Comparison of ENCODE assay signal across 23 cellular contexts in the genomic region with DNA sequence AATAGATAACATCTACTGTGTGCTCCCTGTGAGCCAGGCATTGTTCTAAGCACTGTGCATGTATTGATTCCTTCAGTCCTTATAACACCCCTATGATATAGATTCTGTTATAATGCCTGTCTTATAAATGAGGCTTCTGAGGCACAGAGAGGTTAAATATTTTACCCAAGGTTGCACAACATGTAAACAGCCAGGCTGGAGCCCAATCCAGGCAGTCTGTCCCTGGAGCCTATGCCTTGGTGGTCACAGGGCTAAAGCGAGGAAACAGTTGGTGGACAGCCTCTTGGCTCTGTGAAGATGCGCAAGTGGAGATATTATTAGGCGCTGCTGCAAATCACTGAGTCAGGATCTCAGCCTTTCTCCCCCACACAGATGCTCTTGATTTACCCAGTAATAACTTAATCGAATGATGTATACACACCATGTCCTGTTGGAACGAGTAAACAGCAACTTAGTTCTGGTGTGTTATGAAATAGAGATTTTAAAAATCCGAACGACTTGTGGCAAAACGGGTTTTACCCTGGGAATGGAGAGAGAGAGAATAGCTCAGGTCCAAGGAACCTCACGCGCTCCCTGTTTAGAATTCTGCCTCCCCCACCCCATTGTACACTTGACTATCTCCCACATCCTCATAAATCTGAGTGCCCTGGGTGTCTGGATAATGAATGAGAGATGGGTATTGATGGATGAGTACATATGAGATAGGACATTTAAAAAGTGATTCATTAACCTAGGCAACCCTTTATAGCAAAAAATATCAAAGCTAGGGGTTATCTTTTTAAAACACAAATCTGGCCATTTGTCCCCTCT.
"Had no signal": no experiment of that assay in that cellular context is flagged by ENCODE, and none has a peak within 500 bp of the region (broad histone marks: within the 10 kb centered on the region; RNA-seq: fewer than 3 reads in every experiment).

No MANE protein-coding gene starts in this region.

- H3K27me3 Mint-ChIP-seq: activated T-cell treated with anti-CD3 and anti-CD28 coated beads, Interleukin-2, amount 50 U/mL, for 24 hours; brain had no signal

- H3K4me1 Mint-ChIP-seq: activated T-helper 17 cell treated with anti-CD3 and anti-CD28 coated beads, Interleukin-2, amount 50 U/mL, for 72 hours had no signal

- H3K4me2 ChIP-seq: neural progenitor cell had no signal

- ATAC-seq: activated naive CD4-positive, alpha-beta T cell treated with anti-CD3 and anti-CD28 coated beads, Interleukin-2, amount 50 U/mL, for 72 hours; activated T-helper 17 cell treated with anti-CD3 and anti-CD28 coated beads, Interleukin-2, amount 50 U/mL, for 72 hours; heart right ventricle; left lung; naive thymus-derived CD8-positive, alpha-beta T cell; stimulated activated naive CD8-positive, alpha-beta T cell treated with anti-CD3 and anti-CD28 coated beads, Interleukin-15, Interleukin-2, amounts not matched to agents 100 U/mL and 50 U/mL, for 24 hours had no signal

- H3K9me3 Mint-ChIP-seq: activated naive CD4-positive, alpha-beta T cell treated with anti-CD3 and anti-CD28 coated beads, Interleukin-2, amount 50 U/mL, for 72 hours; activated T-cell treated with anti-CD3 and anti-CD28 coated beads, Interleukin-2, amount 50 U/mL, for 24 hours; activated T-helper 17 cell treated with anti-CD3 and anti-CD28 coated beads, Interleukin-2, amount 50 U/mL, for 72 hours; brain; naive thymus-derived CD8-positive, alpha-beta T cell; neural progenitor cell had no signal

- H3K36me3 ChIP-seq: esophagus muscularis mucosa, heart right ventricle, left lung, neural progenitor cell, prostate gland, right atrium auricular region, thyroid gland, WERI-Rb-1 had no signal

- H3K9ac ChIP-seq: neural progenitor cell had no signal

- H3K4me3 Mint-ChIP-seq: activated T-cell treated with anti-CD3 and anti-CD28 coated beads, Interleukin-2, amount 50 U/mL, for 24 hours; activated T-helper 17 cell treated with anti-CD3 and anti-CD28 coated beads, Interleukin-2, amount 50 U/mL, for 72 hours; brain; naive thymus-derived CD8-positive, alpha-beta T cell; neural progenitor cell had no signal

- H3K4me3 ChIP-seq: esophagus muscularis mucosa, heart right ventricle, left lung, lung, neural progenitor cell, prostate gland, right atrium auricular region, thyroid gland had no signal

- H3K27ac Mint-ChIP-seq: activated naive CD4-positive, alpha-beta T cell treated with anti-CD3 and anti-CD28 coated beads, Interleukin-2, amount 50 U/mL, for 72 hours; activated T-cell treated with anti-CD3 and anti-CD28 coated beads, Interleukin-2, amount 50 U/mL, for 24 hours; activated T-helper 17 cell treated with anti-CD3 and anti-CD28 coated beads, Interleukin-2, amount 50 U/mL, for 72 hours; brain; neural progenitor cell had no signal

- DNase-seq: activated CD4-positive, alpha-beta T cell treated with anti-CD3 and anti-CD28 coated beads, Interleukin-2, amount 50 U/mL, for 1 hour; activated CD4-positive, CD25-positive, alpha-beta regulatory T cell treated with anti-CD3 and anti-CD28 coated beads, Interleukin-2, amount 50 U/mL, for 72 hours; activated CD8-positive, alpha-beta memory T cell treated with anti-CD3 and anti-CD28 coated beads, Interleukin-2, amount 50 U/mL, for 4 hours; activated T-cell treated with anti-CD3 and anti-CD28 coated beads, Interleukin-2, amount 50 U/mL, for 24 hours; aorta; effector memory CD4-positive, alpha-beta T cell; heart right ventricle; left lung; naive thymus-derived CD8-positive, alpha-beta T cell; stimulated activated CD4-positive, alpha-beta T cell treated with anti-CD3 and anti-CD28 coated beads, Interleukin-12 subunit alpha, Interleukin-12 subunit beta, amount 100 ng/mL, for 4 hours; stimulated activated CD4-positive, alpha-beta T cell treated with anti-CD3 and anti-CD28 coated beads, Interleukin-4, amount 100 ng/mL, for 4 hours; stimulated activated naive CD8-positive, alpha-beta T cell treated with anti-CD3 and anti-CD28 coated beads, Interleukin-15, Interleukin-2, amounts not matched to agents 100 U/mL and 50 U/mL, for 24 hours; T-helper 1 cell; thyroid gland; WERI-Rb-1 had no signal

- H3K27me3 ChIP-seq: esophagus muscularis mucosa, heart right ventricle, left lung, neural progenitor cell, right atrium auricular region, thyroid gland had no signal

- H3K4me1 ChIP-seq: heart right ventricle, left lung, prostate gland, right atrium auricular region, thyroid gland had no signal

- H3K27ac ChIP-seq: esophagus muscularis mucosa, heart right ventricle, left lung, neural progenitor cell, prostate gland, right atrium auricular region, thyroid gland, WERI-Rb-1 had no signal

- H3K9me3 ChIP-seq: esophagus muscularis mucosa, heart right ventricle, left lung, prostate gland, right atrium auricular region, thyroid gland had no signal

- H2AFZ ChIP-seq: neural progenitor cell had no signal

- H3K36me3 Mint-ChIP-seq: activated naive CD4-positive, alpha-beta T cell treated with anti-CD3 and anti-CD28 coated beads, Interleukin-2, amount 50 U/mL, for 72 hours; brain; naive thymus-derived CD8-positive, alpha-beta T cell; neural progenitor cell had no signal
